In the genomic region with DNA sequence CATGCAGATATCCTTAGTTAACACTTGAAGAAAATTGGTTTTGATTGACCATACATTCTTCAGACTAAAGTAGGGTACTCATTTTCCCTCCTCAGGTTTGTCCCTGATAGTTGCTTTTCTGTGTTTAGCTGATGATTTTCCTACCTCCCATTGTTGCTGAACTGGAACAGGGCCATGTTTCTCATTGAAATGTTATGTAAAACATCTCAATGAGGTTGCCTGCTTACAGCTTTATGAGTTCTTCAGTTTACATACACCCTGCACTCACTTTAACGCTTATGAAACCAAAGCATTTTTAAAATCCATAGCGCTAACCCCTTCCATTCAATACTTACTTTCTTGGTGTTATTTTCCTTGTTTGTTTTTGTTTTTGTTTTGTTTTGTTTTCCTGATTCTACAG, we compare ENCODE assay signal across 9 cellular contexts.
DNase-seq lines count a peak whose midpoint lies in the region; TF ChIP-seq lines count a peak whose summit lies in the region.
"Had no signal": no experiment of that assay in that cellular context is flagged by ENCODE, and none has a peak within 500 bp of the region (broad histone marks: within the 10 kb centered on the region; RNA-seq: fewer than 3 reads in every experiment).

No MANE protein-coding gene starts in this region.

- H3T11ph ChIP-seq in H9 (ENCODE audit: low read length) = no peak overlapping the region

- no peak overlapping the region for H3K4me2 ChIP-seq in H9 (ENCODE audit: insufficient read depth, insufficient read length, low read length)

- H3K9me3 Mint-ChIP-seq in H9 = no peaks in the 10 kb centered on the region

- no peak overlapping the region for H2BK5ac ChIP-seq in H9 (ENCODE audit: insufficient read length, low read length)

- H3K4me3 Mint-ChIP-seq in H9 = peak overlapping the region in 1 of 2 experiments; percentile 8; a peak in 1 of 5 replicates

- no peak overlapping the region for H3K18ac ChIP-seq in H9 (ENCODE audit: insufficient read length, low read depth, low read length)

- no peak overlapping the region for H3K56ac ChIP-seq in H9 (ENCODE audit: insufficient read length, low read depth, low read length)

- no peaks in the 10 kb centered on the region for H3K27me3 ChIP-seq in ACC112 (ENCODE audit: insufficient read depth, low read length)
- H3K27me3 ChIP-seq in H9 (ENCODE audit: insufficient read depth, low read length) = no peaks in the 10 kb centered on the region
- no peaks in the 10 kb centered on the region for H3K27me3 ChIP-seq in adipocyte (replicated peaks; ENCODE audit: control insufficient read depth, insufficient read depth, low read length)
- no peaks in the 10 kb centered on the region for H3K27me3 ChIP-seq in left ventricle myocardium inferior (ENCODE audit: low read depth)
- H3K27me3 ChIP-seq in breast epithelium = no peaks in the 10 kb centered on the region
- H3K27me3 ChIP-seq: vagina had no signal

- no peaks in the 10 kb centered on the region for H3K79me2 ChIP-seq in ACC112 (ENCODE audit: control insufficient read depth, insufficient read depth, low read length, unreplicated experiment)
- no peaks in the 10 kb centered on the region for H3K79me2 ChIP-seq in H9 (ENCODE audit: insufficient read depth, low read length)

- peaks cover 41 to 43% of the 10 kb centered on the region in 2 experiments for H3K4me1 Mint-ChIP-seq in H9

- no peak overlapping the region for H3K14ac ChIP-seq in H9 (ENCODE audit: insufficient read depth, low read length)

- no peak overlapping the region for H2BK20ac ChIP-seq in H9 (ENCODE audit: low read depth, low read length, poor library complexity, severe bottlenecking)

- H4K5ac ChIP-seq in H9 (ENCODE audit: insufficient read length, low read depth, low read length) = no peak overlapping the region

- TF ChIP-seq CTCF in H9 (conservative IDR thresholded peaks at IDR 0.05) (no peak), left ventricle myocardium inferior (IDR thresholded peaks at IDR 0.05; ENCODE audit: borderline replicate concordance) (no peak), breast epithelium (IDR thresholded peaks at IDR 0.05) (no peak)

- no peak overlapping the region for H2BK120ac ChIP-seq in H9 (ENCODE audit: low read depth, low read length, poor library complexity, severe bottlenecking)

- no peak overlapping the region for H2AFZ ChIP-seq in ACC112 (ENCODE audit: low read length, unreplicated experiment)
- no peak overlapping the region for H2AFZ ChIP-seq in H9 (ENCODE audit: low read length)

- no peak overlapping the region for H3K9ac ChIP-seq in H9 (ENCODE audit: extremely low read depth, insufficient read length, low read length)
- peak overlapping the region; percentile 14 for H3K9ac ChIP-seq in adipocyte (ENCODE audit: low read length)

- H3K36me3 Mint-ChIP-seq in H9 (ENCODE audit: insufficient read depth in 1 of 3, low read depth in 3 of 3) = peaks cover 16 to 45% (median 39%) of the 10 kb centered on the region in 3 experiments

- H4K8ac ChIP-seq in H9 (replicated peaks; ENCODE audit: insufficient read length, low read depth, low read length) = no peak overlapping the region

- H3K4me1 ChIP-seq in ACC112 (ENCODE audit: control insufficient read depth, insufficient read depth, low read length, unreplicated experiment) (peaks cover 39% of the 10 kb centered on the region), H9 (ENCODE audit: insufficient read depth, low read length) (peaks cover 14% of the 10 kb centered on the region), adipocyte (ENCODE audit: control insufficient read depth, insufficient read depth, low read length) (peaks cover 50% of the 10 kb centered on the region), left ventricle myocardium inferior (peaks cover 77% of the 10 kb centered on the region), breast epithelium (no peaks in the 10 kb centered on the region)

- H3K79me1 ChIP-seq in H9 (ENCODE audit: insufficient read depth, low read depth, low read length, poor library complexity, severe bottlenecking) = no peaks in the 10 kb centered on the region

- no CpG with 5 or more reads among the region's 2 CpGs for WGBS in H9 (ENCODE audit: extremely low coverage, insufficient read length, low lambda C conversion rate)

- H2AK5ac ChIP-seq in H9 (ENCODE audit: insufficient read length, low read length) = no peak overlapping the region

- no peak overlapping the region for H2BK15ac ChIP-seq in H9 (ENCODE audit: low read depth, low read length)

- H2BK12ac ChIP-seq in H9 (ENCODE audit: insufficient read length, low read depth, low read length) = no peak overlapping the region

- peak overlapping the region; percentile 51 for H3K27ac ChIP-seq in ACC112 (ENCODE audit: low read depth, low read length)
- H3K27ac ChIP-seq in H9 (ENCODE audit: insufficient read length, low read depth, low read length) = no peak overlapping the region
- peak overlapping the region; percentile 83 for H3K27ac ChIP-seq in left ventricle myocardium inferior (replicated peaks)
- H3K27ac ChIP-seq in breast epithelium = no peak overlapping the region

- H4K20me1 ChIP-seq in H9 (ENCODE audit: control insufficient read depth, insufficient read depth, insufficient read length) = no peaks in the 10 kb centered on the region

- no peak overlapping the region for H3K23ac ChIP-seq in H9 (ENCODE audit: insufficient read length, low read depth, low read length)

- no peak overlapping the region for H3K4ac ChIP-seq in H9 (ENCODE audit: low read depth, low read length)

- no peaks in the 10 kb centered on the region for H3K23me2 ChIP-seq in H9 (ENCODE audit: insufficient read length, low read depth, low read length, poor library complexity, severe bottlenecking)

- intact Hi-C loops in left ventricle myocardium inferior (cut with micrococcal nuclease) = no loop called here
- intact Hi-C loops in breast epithelium (cut with DNase I; ENCODE audit: low total_unique reads) = no loop called here

- H3K9me3 ChIP-seq in H9 (ENCODE audit: control insufficient read depth, low read depth, low read length) (no peaks in the 10 kb centered on the region), adipocyte (ENCODE audit: control insufficient read depth, low read length) (no peaks in the 10 kb centered on the region), left ventricle myocardium inferior (replicated peaks) (no peaks in the 10 kb centered on the region), breast epithelium (no peaks in the 10 kb centered on the region)
- H3K9me3 ChIP-seq: vagina had no signal

- no peak for TF ChIP-seq POLR2A in breast epithelium (IDR thresholded peaks at IDR 0.05)

- peaks cover 22% of the 10 kb centered on the region for H3K36me3 ChIP-seq in ACC112 (ENCODE audit: insufficient read depth, low read length)
- H3K36me3 ChIP-seq in adipocyte (ENCODE audit: control insufficient read depth, insufficient read depth, low read length, severe bottlenecking) = peaks cover 36% of the 10 kb centered on the region
- H3K36me3 ChIP-seq in left ventricle myocardium inferior = peaks cover 46% of the 10 kb centered on the region
- no peaks in the 10 kb centered on the region for H3K36me3 ChIP-seq in breast epithelium

- H3K4me3 ChIP-seq in ACC112 (ENCODE audit: low read depth, low read length) = 0 out of 2 replicates have a peak overlapping the region, but pooled peaks have one; percentile 8
- peak overlapping the region; percentile 26 for H3K4me3 ChIP-seq in adipocyte (ENCODE audit: low read length)
- no peak overlapping the region for H3K4me3 ChIP-seq in left ventricle myocardium inferior
- no peak overlapping the region for H3K4me3 ChIP-seq in breast epithelium
- H3K4me3 ChIP-seq: vagina had no signal

- H3K27ac Mint-ChIP-seq in H9 = peak overlapping the region in 2 of 3 experiments; percentile 81 to 93; a peak in 6 of 7 replicates

- DNase-seq in H9 = no peak
- peak; percentile 80 for DNase-seq in adipocyte (ENCODE audit: low read depth)
- DNase-seq in left ventricle myocardium inferior = no peak
- DNase-seq in activated naive CD4-positive, alpha-beta T cell (lab: John Stamatoyannopoulos, UW) = no peak
- no peak for DNase-seq in NCI-H82 (lab: John Stamatoyannopoulos, UW)
- no peak for DNase-seq in stimulated activated CD4-positive, alpha-beta T cell treated with anti-CD3 and anti-CD28 coated beads, Interleukin-4, amount 100 ng/mL, for 4 hours
- DNase-seq in breast epithelium (ENCODE audit: low spot score in 2 of 2) = no peak

- no peak overlapping the region for H4K91ac ChIP-seq in H9 (ENCODE audit: insufficient read length, low read depth, low read length)

- no peaks in the 10 kb centered on the region for H3K27me3 Mint-ChIP-seq in H9 (ENCODE audit: low read depth)

Comparison
In these comparisons a context has a peak if more than half of its experiments do, and no peak if none do; other contexts are left out.
1. H3K27ac ChIP-seq: peak in ACC112 (single experiment) and left ventricle myocardium inferior (single experiment); none in H9 (single experiment) and breast epithelium (0 of 2).
2. H3K4me3 ChIP-seq: peak in ACC112 (single experiment) and adipocyte (single experiment); none in left ventricle myocardium inferior (single experiment) and breast epithelium (0 of 3).